Comparison of ENCODE assay signal across 23 cellular contexts in genomic region chr19:3680939-3681338, GRCh38. TPM values are rescaled to one million over a fixed set of nuclear protein-coding genes. Genes with fewer than 3 reads are reported as not detected.
A peak's percentile ranks its signal among the peaks of the same experiment; 100 is the strongest.
DNase-seq lines count a peak whose midpoint lies in the region; ATAC-seq and TF ChIP-seq lines count a peak whose summit lies in the region.
"Had no signal": no experiment of that assay in that cellular context is flagged by ENCODE, and none has a peak within 500 bp of the region (broad histone marks: within the 10 kb centered on the region; RNA-seq: fewer than 3 reads in every experiment).

No MANE protein-coding gene starts in this region.

- H3K36me3 Mint-ChIP-seq in GM23338 (ENCODE audit: low read depth) (peaks cover 33% of the 10 kb centered on the region), glutamatergic neuron (ENCODE audit: unreplicated experiment) (no peaks in the 10 kb centered on the region)

- no peak overlapping the region for H2BK15ac ChIP-seq in mesenchymal stem cell (ENCODE audit: low read depth, poor library complexity, severe bottlenecking)

- no peak overlapping the region for H3K14ac ChIP-seq in mesenchymal stem cell (ENCODE audit: low read length in 2 of 2)

- H3K4me1 Mint-ChIP-seq in GM23338, result peaks cover 25% of the 10 kb centered on the region
- H3K4me1 Mint-ChIP-seq in glutamatergic neuron (ENCODE audit: low read depth, unreplicated experiment), result peaks cover 27% of the 10 kb centered on the region

- peak overlapping the region; percentile 39 for H2AK5ac ChIP-seq in mesenchymal stem cell (ENCODE audit: low read length, severe bottlenecking)

- H4K20me1 ChIP-seq in GM23338 (replicated peaks; ENCODE audit: insufficient read depth), result peaks cover 3% of the 10 kb centered on the region; the same call in 1 of the 2 replicates

- TF ChIP-seq CTCF in GM23338 (conservative IDR thresholded peaks at IDR 0.05; ENCODE audit: low read depth in 2 of 2) (no peak), glutamatergic neuron (IDR thresholded peaks at IDR 0.05; ENCODE audit: partially characterized antibody, unreplicated experiment) (no peak)

- no peak overlapping the region for H2BK120ac ChIP-seq in mesenchymal stem cell (ENCODE audit: low read depth, low read length)

- no peak for ATAC-seq in GM23338
- ATAC-seq: A549, GM12878 had no signal

- no peak overlapping the region for H3K27ac ChIP-seq in GM23338 (ENCODE audit: low read depth)
- no peak overlapping the region for H3K27ac ChIP-seq in mesenchymal stem cell (ENCODE audit: low read length, poor library complexity, severe bottlenecking)
- H3K27ac ChIP-seq: A549; BLaER1 treated with 17β-estradiol and CSF1 and Interleukin-3, amounts not matched to agents 10 nM and 100 nM had no signal

- no peak overlapping the region for H2BK5ac ChIP-seq in mesenchymal stem cell (ENCODE audit: low read depth, low read length, poor library complexity, severe bottlenecking)

- H3K4ac ChIP-seq in mesenchymal stem cell (ENCODE audit: low read depth in 1 of 2, low read length in 2 of 2), result no peak overlapping the region

- H3K18ac ChIP-seq in mesenchymal stem cell (ENCODE audit: low read depth in 1 of 2, low read length in 2 of 2), result no peak overlapping the region

- H3K9me3 ChIP-seq in mesenchymal stem cell (ENCODE audit: control insufficient read depth, low read length), result peaks cover 5% of the 10 kb centered on the region
- H3K9me3 ChIP-seq: HAP-1 had no signal

- H3K27ac Mint-ChIP-seq in GM23338, result no peak overlapping the region
- H3K27ac Mint-ChIP-seq in glutamatergic neuron (ENCODE audit: unreplicated experiment), result peak overlapping the region; percentile 29
- H3K27ac Mint-ChIP-seq: CD14-positive monocyte; CD4-positive, alpha-beta T cell; HFFc6 had no signal

- H2BK12ac ChIP-seq in mesenchymal stem cell (ENCODE audit: low read length in 2 of 2), result peak overlapping the region in 1 of 2 experiments; percentile 33

- peaks cover 54% of the 10 kb centered on the region for H3K79me2 ChIP-seq in GM23338 (replicated peaks; ENCODE audit: insufficient read depth)

- no peak overlapping the region for H2AFZ ChIP-seq in GM23338
- H2AFZ ChIP-seq in mesenchymal stem cell (ENCODE audit: low read depth, low read length), result no peak overlapping the region

- no peak overlapping the region for H3K4me3 Mint-ChIP-seq in GM23338
- H3K4me3 Mint-ChIP-seq in glutamatergic neuron (ENCODE audit: unreplicated experiment), result no peak overlapping the region
- H3K4me3 Mint-ChIP-seq: CD14-positive monocyte; CD4-positive, alpha-beta T cell; HFFc6 had no signal

- H3K27me3 ChIP-seq in GM23338 (ENCODE audit: insufficient read depth) (no peaks in the 10 kb centered on the region), mesenchymal stem cell (ENCODE audit: control insufficient read depth in 1 of 2, insufficient read depth in 1 of 2, low read length in 2 of 2) (no peaks in the 10 kb centered on the region)
- H3K27me3 ChIP-seq: BE2C; BLaER1 treated with 17β-estradiol and CSF1 and Interleukin-3, amounts not matched to agents 10 nM and 100 nM had no signal

- no peak overlapping the region for H3K23ac ChIP-seq in mesenchymal stem cell (ENCODE audit: low read length in 2 of 2)

- no peak overlapping the region for H4K91ac ChIP-seq in mesenchymal stem cell (ENCODE audit: low read length)

- no peaks in the 10 kb centered on the region for H3K9me2 ChIP-seq in GM23338 (ENCODE audit: insufficient read depth)

- no peak for DNase-seq in GM23338 (ENCODE audit: low spot score)
- no peak for DNase-seq in glutamatergic neuron
- DNase-seq in mesenchymal stem cell, result no peak
- DNase-seq in NCI-H446 (lab: John Stamatoyannopoulos, UW), result no peak
- no peak for DNase-seq in GM03348 (ENCODE audit: low spot score)
- no peak for DNase-seq in epidermal melanocyte (ENCODE audit: insufficient read length, low spot score)
- DNase-seq: 8988T; ACHN; AML-193; BE2C; Calu3; CD4-positive, alpha-beta T cell; COR-L47; DMS53; DMS79 treated with DMSO at 0.1 percent for 48 hours; GOT3; HFFc6 had no signal

- H3F3A ChIP-seq in GM23338 (replicated peaks; ENCODE audit: low read depth), result peaks cover 13% of the 10 kb centered on the region

- H3K4me1 ChIP-seq in GM23338 (ENCODE audit: insufficient read depth) (peaks cover 22% of the 10 kb centered on the region), mesenchymal stem cell (ENCODE audit: control insufficient read depth, insufficient read depth, low read depth, low read length) (peaks cover 51% of the 10 kb centered on the region)
- H3K4me1 ChIP-seq: BE2C, HAP-1 had no signal

- WGBS in mesenchymal stem cell, result 93% methylated on average over 12 of the region's 12 CpGs

- H3K9me3 Mint-ChIP-seq in GM23338, result peaks cover 18% of the 10 kb centered on the region
- H3K9me3 Mint-ChIP-seq in glutamatergic neuron (ENCODE audit: unreplicated experiment), result peaks cover 28% of the 10 kb centered on the region
- H3K9me3 Mint-ChIP-seq: CD4-positive, alpha-beta T cell had no signal

- H3K9ac ChIP-seq in mesenchymal stem cell (ENCODE audit: low read length), result no peak overlapping the region

- peaks cover 19% of the 10 kb centered on the region for H3K79me1 ChIP-seq in mesenchymal stem cell (replicated peaks; ENCODE audit: low read length, poor library complexity, severe bottlenecking)

- H3K36me3 ChIP-seq in GM23338 (ENCODE audit: insufficient read depth) (no peaks in the 10 kb centered on the region), mesenchymal stem cell (ENCODE audit: control insufficient read depth in 1 of 2, insufficient read depth in 2 of 2, low read depth in 1 of 2, low read length in 2 of 2) (peaks cover 20 to 41% of the 10 kb centered on the region in 2 experiments)
- H3K36me3 ChIP-seq: BE2C, HAP-1 had no signal

- peaks cover 17% of the 10 kb centered on the region for H3K27me3 Mint-ChIP-seq in GM23338 (ENCODE audit: insufficient read depth, low read depth, poor library complexity)
- peaks cover 19% of the 10 kb centered on the region for H3K27me3 Mint-ChIP-seq in glutamatergic neuron (ENCODE audit: unreplicated experiment)
- H3K27me3 Mint-ChIP-seq: CD4-positive, alpha-beta T cell had no signal

- H3K4me3 ChIP-seq in GM23338 (no peak overlapping the region), mesenchymal stem cell (ENCODE audit: insufficient read depth in 1 of 2, low read depth in 1 of 2, low read length in 2 of 2) (no peak overlapping the region)
- H3K4me3 ChIP-seq: A549; BLaER1 treated with 17β-estradiol and CSF1 and Interleukin-3, amounts not matched to agents 10 nM and 100 nM; GM12878; HAP-1 had no signal

- no peak overlapping the region for H4K8ac ChIP-seq in mesenchymal stem cell (ENCODE audit: low read length)

- H3K4me2 ChIP-seq in GM23338 (peak overlapping the region; percentile 68; the same call in 1 of the 2 replicates), mesenchymal stem cell (ENCODE audit: low read length, poor library complexity, severe bottlenecking) (no peak overlapping the region)
- H3K4me2 ChIP-seq: A549 had no signal

TF ChIP-seq in GM23338, 12 proteins besides CTCF, POLR2A, EP300 and RAD21 (continues in another document):
- TF ChIP-seq ZNF114 (CRISPR knock-in tag; IDR thresholded peaks at IDR 0.05), result no peak
- no peak for TF ChIP-seq STAT1 (IDR thresholded peaks at IDR 0.05; ENCODE audit: unreplicated experiment)
- TF ChIP-seq EZH2phosphoT487 (IDR thresholded peaks at IDR 0.05; ENCODE audit: unreplicated experiment), result no peak
- no peak for TF ChIP-seq CREB1 (CRISPR knock-in tag; IDR thresholded peaks at IDR 0.05; ENCODE audit: low read depth)
- TF ChIP-seq, protein P1, sequence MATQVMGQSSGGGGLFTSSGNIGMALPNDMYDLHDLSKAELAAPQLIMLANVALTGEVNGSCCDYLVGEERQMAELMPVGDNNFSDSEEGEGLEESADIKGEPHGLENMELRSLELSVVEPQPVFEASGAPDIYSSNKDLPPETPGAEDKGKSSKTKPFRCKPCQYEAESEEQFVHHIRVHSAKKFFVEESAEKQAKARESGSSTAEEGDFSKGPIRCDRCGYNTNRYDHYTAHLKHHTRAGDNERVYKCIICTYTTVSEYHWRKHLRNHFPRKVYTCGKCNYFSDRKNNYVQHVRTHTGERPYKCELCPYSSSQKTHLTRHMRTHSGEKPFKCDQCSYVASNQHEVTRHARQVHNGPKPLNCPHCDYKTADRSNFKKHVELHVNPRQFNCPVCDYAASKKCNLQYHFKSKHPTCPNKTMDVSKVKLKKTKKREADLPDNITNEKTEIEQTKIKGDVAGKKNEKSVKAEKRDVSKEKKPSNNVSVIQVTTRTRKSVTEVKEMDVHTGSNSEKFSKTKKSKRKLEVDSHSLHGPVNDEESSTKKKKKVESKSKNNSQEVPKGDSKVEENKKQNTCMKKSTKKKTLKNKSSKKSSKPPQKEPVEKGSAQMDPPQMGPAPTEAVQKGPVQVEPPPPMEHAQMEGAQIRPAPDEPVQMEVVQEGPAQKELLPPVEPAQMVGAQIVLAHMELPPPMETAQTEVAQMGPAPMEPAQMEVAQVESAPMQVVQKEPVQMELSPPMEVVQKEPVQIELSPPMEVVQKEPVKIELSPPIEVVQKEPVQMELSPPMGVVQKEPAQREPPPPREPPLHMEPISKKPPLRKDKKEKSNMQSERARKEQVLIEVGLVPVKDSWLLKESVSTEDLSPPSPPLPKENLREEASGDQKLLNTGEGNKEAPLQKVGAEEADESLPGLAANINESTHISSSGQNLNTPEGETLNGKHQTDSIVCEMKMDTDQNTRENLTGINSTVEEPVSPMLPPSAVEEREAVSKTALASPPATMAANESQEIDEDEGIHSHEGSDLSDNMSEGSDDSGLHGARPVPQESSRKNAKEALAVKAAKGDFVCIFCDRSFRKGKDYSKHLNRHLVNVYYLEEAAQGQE (IDR thresholded peaks at IDR 0.05; ENCODE audit: unreplicated experiment), result no peak

RNA-seq across cellular contexts. Expression of gene PIP5K1C, which starts 19.3 kb away (rescaled TPM):
- total RNA-seq in GM23338 (2014; rRNA removed; shearing (Covaris generic)), result 35.2 and 46.7 TPM in 2 replicates
- polyA plus RNA-seq in GM23338 (2016; fragmentation: Nextera tagmentation; extraction: Ambion mirVana), result 11.8 and 13.5 TPM in 2 replicates
- total RNA-seq in glutamatergic neuron (ENCODE audit: unreplicated experiment), result 169 TPM
- 52.2 TPM for polyA plus RNA-seq in mesenchymal stem cell (2013, experiment 1 of 2)
- polyA plus RNA-seq in mesenchymal stem cell (2013, experiment 2 of 2), result 51.8 TPM

RNA-seq across cellular contexts. Expression of gene TJP3, which starts 27.2 kb away (rescaled TPM):
- total RNA-seq in GM23338 (2014; rRNA removed; shearing (Covaris generic)), result 19.8 and 23.9 TPM in 2 replicates
- 14.1 and 18.2 TPM in 2 replicates for polyA plus RNA-seq in GM23338 (2016; fragmentation: Nextera tagmentation; extraction: Ambion mirVana)
- total RNA-seq in glutamatergic neuron (ENCODE audit: unreplicated experiment), result 3.1 TPM
- not detected for polyA plus RNA-seq in mesenchymal stem cell (2013, experiment 1 of 2)
- not detected for polyA plus RNA-seq in mesenchymal stem cell (2013, experiment 2 of 2)
- total RNA-seq: Daoy, HFFc6 had no signal
- polyA plus RNA-seq: CD14-positive monocyte had no signal

RNA-seq across cellular contexts. Expression of gene CACTIN, which starts 54.3 kb away (rescaled TPM):
- 47.4 and 47.7 TPM in 2 replicates for total RNA-seq in GM23338 (2014; rRNA removed; shearing (Covaris generic))
- polyA plus RNA-seq in GM23338 (2016; fragmentation: Nextera tagmentation; extraction: Ambion mirVana), result 14.3 and 16.9 TPM in 2 replicates
- total RNA-seq in glutamatergic neuron (ENCODE audit: unreplicated experiment), result 29.7 TPM
- polyA plus RNA-seq in mesenchymal stem cell (2013, experiment 1 of 2), result 16.6 TPM
- 16.4 TPM for polyA plus RNA-seq in mesenchymal stem cell (2013, experiment 2 of 2)
